Comparison of ENCODE assay signal across 11 cellular contexts in the genomic region with DNA sequence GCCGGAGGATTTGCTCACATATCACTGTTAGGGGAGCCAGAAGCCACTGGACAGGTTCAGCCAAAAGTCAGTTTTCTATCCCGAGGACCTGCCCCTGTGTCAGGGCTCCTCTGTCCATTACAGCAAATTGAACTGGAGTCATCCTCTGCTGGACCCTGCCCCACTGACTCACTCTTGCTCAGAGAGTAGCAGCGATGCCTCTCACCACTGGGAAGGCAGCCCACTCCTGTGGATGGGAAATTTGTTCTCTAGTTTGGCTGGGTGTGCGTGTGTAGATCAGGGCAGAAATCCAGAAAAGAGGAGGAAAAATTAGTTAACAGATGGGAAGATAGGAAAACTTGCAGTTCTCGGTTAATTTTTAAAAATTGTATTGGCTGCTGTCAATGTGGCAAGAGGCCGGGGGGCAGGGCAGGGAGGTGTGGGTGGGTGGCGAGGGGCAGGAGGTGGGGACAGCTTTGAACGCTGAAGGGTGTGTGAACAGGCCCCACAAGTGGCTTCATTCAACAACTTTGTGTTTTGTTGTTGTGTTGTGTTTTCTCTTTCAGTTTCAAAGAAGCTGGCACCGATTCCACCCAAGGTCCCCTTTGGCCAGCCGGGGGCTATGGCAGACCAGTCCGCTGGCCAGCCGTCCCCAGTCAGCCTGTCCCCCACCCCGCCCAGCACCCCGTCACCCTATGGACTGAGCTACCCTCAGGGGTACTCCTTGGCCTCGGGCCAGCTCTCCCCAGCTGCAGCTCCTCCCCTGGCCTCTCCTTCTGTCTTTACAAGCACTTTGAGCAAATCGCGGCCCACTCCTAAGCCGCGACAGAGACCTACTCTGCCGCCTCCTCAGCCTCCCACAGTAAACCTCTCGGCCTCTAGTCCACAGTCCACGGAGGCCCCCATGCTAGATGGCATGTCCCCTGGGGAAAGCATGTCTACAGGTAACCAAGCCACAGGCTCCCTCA. TPM values are rescaled to one million over a fixed set of nuclear protein-coding genes. Genes with fewer than 3 reads are reported as not detected.
A peak's percentile ranks its signal among the peaks of the same experiment; 100 is the strongest.
DNase-seq lines count a peak whose midpoint lies in the region; ATAC-seq and TF ChIP-seq lines count a peak whose summit lies in the region.
"Had no signal": no experiment of that assay in that cellular context is flagged by ENCODE, and none has a peak within 500 bp of the region (broad histone marks: within the 10 kb centered on the region; RNA-seq: fewer than 3 reads in every experiment).

No MANE protein-coding gene starts in this region.

- H2AFZ ChIP-seq in PC-3 (ENCODE audit: low read length) = no peak overlapping the region

- H3K27me3 ChIP-seq in PC-3 (ENCODE audit: low read length) = peaks cover 3% of the 10 kb centered on the region; the same call in 1 of the 2 replicates
- no peaks in the 10 kb centered on the region for H3K27me3 ChIP-seq in ovary

- peaks cover 16% of the 10 kb centered on the region for H3K4me1 Mint-ChIP-seq in type B pancreatic cell (ENCODE audit: unreplicated experiment)

- no peak overlapping the region for H3K9ac ChIP-seq in PC-3 (ENCODE audit: low read length)

- DNase-seq in AG09309 (ENCODE audit: low read depth) = peak; percentile 85
- peak; percentile 65 for DNase-seq in PC-3
- DNase-seq in fibroblast of the conjunctiva (ENCODE audit: low read depth) = peak; percentile 84
- peak in 4 of 5 donors; percentile 34 to 63 (median 50) for DNase-seq in ovary
- DNase-seq in type B pancreatic cell (ENCODE audit: extremely low spot score, unreplicated experiment) = no peak
- DNase-seq in NCI-H146 treated with DMSO at 0.1 percent for 48 hours (lab: John Stamatoyannopoulos, UW; ENCODE audit: unreplicated experiment) = no peak
- DNase-seq: CD8-positive, alpha-beta T cell; NCI-H1436 had no signal

- H3K79me2 ChIP-seq in PC-3 (ENCODE audit: low read length) = no peaks in the 10 kb centered on the region

- H4K20me1 ChIP-seq in PC-3 (ENCODE audit: low read length) = no peaks in the 10 kb centered on the region

- H3K9me3 Mint-ChIP-seq in type B pancreatic cell = no peaks in the 10 kb centered on the region
- H3K9me3 Mint-ChIP-seq: CD8-positive, alpha-beta T cell had no signal

- whole genome bisulfite sequencing in ovary, 3 donors = 66 to 68% (median 67%) methylated on average over 22 of the region's 22 CpGs

- H3K27ac ChIP-seq in PC-3 (ENCODE audit: low read length) (no peak overlapping the region), ovary (no peak overlapping the region)
- H3K27ac ChIP-seq: SK-N-MC had no signal

- POLR2A ChIA-PET in PC-3 (lab: Charles Lee; ENCODE audit: unreplicated experiment) = interaction anchor here (0.6 kb wide), 1 partner anchor 987 kb away, joined by 4 read pairs; the partner anchor contains the start of gene ZNF18

- no peak for TF ChIP-seq POLR2A in ovary (IDR thresholded peaks at IDR 0.05)

- no peaks in the 10 kb centered on the region for H3K9me2 ChIP-seq in PC-3 (replicated peaks; ENCODE audit: low read length)

- no peak for TF ChIP-seq EP300 in ovary (IDR thresholded peaks at IDR 0.05)

- H3K36me3 ChIP-seq in PC-3 (ENCODE audit: low read depth, low read length) (no peaks in the 10 kb centered on the region), ovary (no peaks in the 10 kb centered on the region)

- H3K27me3 Mint-ChIP-seq in type B pancreatic cell = no peaks in the 10 kb centered on the region

- no TSS peak for BruUV-seq in PC-3 (replicated peaks; lab: Mats Ljungman, UMichigan)

- H3F3A ChIP-seq in PC-3 (ENCODE audit: low read length, unreplicated experiment) = no peaks in the 10 kb centered on the region

- peak; percentile 51 for ATAC-seq in PC-3
- no peak for ATAC-seq in HG03571 (IDR thresholded peaks at IDR 0.05; ENCODE audit: unreplicated experiment)
- ATAC-seq in HG03039 (IDR thresholded peaks at IDR 0.05; ENCODE audit: unreplicated experiment) = no peak
- ATAC-seq: CD8-positive, alpha-beta T cell had no signal

- H3K27ac Mint-ChIP-seq in type B pancreatic cell = no peak overlapping the region
- H3K27ac Mint-ChIP-seq: CD8-positive, alpha-beta T cell had no signal

- CTCF ChIA-PET in PC-3 (lab: Charles Lee) = no interaction called here

- no peaks in the 10 kb centered on the region for H3K9me3 ChIP-seq in PC-3 (ENCODE audit: low read length)
- no peaks in the 10 kb centered on the region for H3K9me3 ChIP-seq in ovary

- intact Hi-C loops in PC-3 (cut with micrococcal nuclease) (no loop called here), ovary (cut with DNase I) (no loop called here)

- TF ChIP-seq CTCF in AG09309 (IDR thresholded peaks at IDR 0.05; ENCODE audit: control insufficient read depth, insufficient read depth, low read depth, low read length, missing control alignments) (no peak), PC-3 (conservative IDR thresholded peaks at IDR 0.05; ENCODE audit: low read depth, low read length) (no peak), ovary (IDR thresholded peaks at IDR 0.05) (no peak), type B pancreatic cell (conservative IDR thresholded peaks at IDR 0.05) (no peak)

- peaks cover 9% of the 10 kb centered on the region for H3K36me3 Mint-ChIP-seq in type B pancreatic cell
- H3K36me3 Mint-ChIP-seq: CD8-positive, alpha-beta T cell had no signal

- H3K4me3 Mint-ChIP-seq in type B pancreatic cell = no peak overlapping the region
- H3K4me3 Mint-ChIP-seq: CD8-positive, alpha-beta T cell had no signal

- H3K4me1 ChIP-seq in PC-3 (ENCODE audit: insufficient read depth, low read length) (peaks cover 11% of the 10 kb centered on the region; the same call in 1 of the 2 replicates), ovary (ENCODE audit: insufficient read depth) (no peaks in the 10 kb centered on the region)

- peak overlapping the region; percentile 0 for H3K4me3 ChIP-seq in AG09309 (ENCODE audit: control insufficient read depth, low read depth, low read length)
- H3K4me3 ChIP-seq in PC-3 (ENCODE audit: low read length) = no peak overlapping the region
- no peak overlapping the region for H3K4me3 ChIP-seq in ovary
- H3K4me3 ChIP-seq: SK-N-MC had no signal

- H3K4me2 ChIP-seq in PC-3 (ENCODE audit: low read length) = no peak overlapping the region

RNA-seq across cellular contexts. Expression of gene ELAC2, which starts 33.6 kb away (rescaled TPM):
- total RNA-seq in PC-3 (2014; rRNA removed) (270 and 290 TPM in 2 replicates), ovary (10 to 100 TPM; 32.8 to 46.6 (median 38.4) TPM), type B pancreatic cell (ENCODE audit: low replicate concordance) (50.2 and 55.8 TPM in 2 replicates)
- polyA plus RNA-seq in ovary = 10 to 100 TPM; 24.5 to 83.2 TPM

Comparison
In these comparisons a context has a peak if more than half of its experiments do, and no peak if none do; other contexts are left out.
1. DNase-seq: peak in AG09309 (single experiment), PC-3 (single experiment), fibroblast of the conjunctiva (single experiment) and ovary (4 of 5); none in type B pancreatic cell (single experiment) and NCI-H146 treated with DMSO at 0.1 percent for 48 hours (single experiment).